Comparison of ENCODE assay signal across 2 cellular contexts in genomic region chr7:5754981-5755599, GRCh38.
TF ChIP-seq lines count a peak whose summit lies in the region.

No MANE protein-coding gene starts in this region.

TF ChIP-seq in IMR-90, 13 proteins besides CTCF, POLR2A, EP300 and RAD21:
- TF ChIP-seq MAZ (IDR thresholded peaks at IDR 0.05; ENCODE audit: borderline replicate concordance, low read depth, low read length) (no peak), USF2 (IDR thresholded peaks at IDR 0.05; ENCODE audit: low read depth, low read length) (no peak), CHD1 (IDR thresholded peaks at IDR 0.05; ENCODE audit: low read depth, low read length) (no peak), FOS (IDR thresholded peaks at IDR 0.05; ENCODE audit: low read depth, low read length) (no peak), RFX5 (IDR thresholded peaks at IDR 0.05; ENCODE audit: low read depth, low read length) (no peak), CEBPB (IDR thresholded peaks at IDR 0.05; ENCODE audit: low read depth, low read length) (no peak), RCOR1 (IDR thresholded peaks at IDR 0.05; ENCODE audit: insufficient replicate concordance, low read length) (no peak), NFE2L2 (IDR thresholded peaks at IDR 0.05; ENCODE audit: low read depth, low read length) (no peak), MXI1 (IDR thresholded peaks at IDR 0.05; ENCODE audit: borderline replicate concordance, low read depth, low read length) (no peak), MAFK (IDR thresholded peaks at IDR 0.05; ENCODE audit: low read depth, low read length) (no peak), BHLHE40 (IDR thresholded peaks at IDR 0.05; ENCODE audit: low read depth, low read length) (no peak), SMC3 (IDR thresholded peaks at IDR 0.05; ENCODE audit: low read depth, low read length) (no peak)
- TF ChIP-seq, protein P1, sequence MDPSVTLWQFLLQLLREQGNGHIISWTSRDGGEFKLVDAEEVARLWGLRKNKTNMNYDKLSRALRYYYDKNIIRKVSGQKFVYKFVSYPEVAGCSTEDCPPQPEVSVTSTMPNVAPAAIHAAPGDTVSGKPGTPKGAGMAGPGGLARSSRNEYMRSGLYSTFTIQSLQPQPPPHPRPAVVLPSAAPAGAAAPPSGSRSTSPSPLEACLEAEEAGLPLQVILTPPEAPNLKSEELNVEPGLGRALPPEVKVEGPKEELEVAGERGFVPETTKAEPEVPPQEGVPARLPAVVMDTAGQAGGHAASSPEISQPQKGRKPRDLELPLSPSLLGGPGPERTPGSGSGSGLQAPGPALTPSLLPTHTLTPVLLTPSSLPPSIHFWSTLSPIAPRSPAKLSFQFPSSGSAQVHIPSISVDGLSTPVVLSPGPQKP (IDR thresholded peaks at IDR 0.05; ENCODE audit: borderline replicate concordance, low read depth, low read length) = no peak

TF ChIP-seq in SK-N-SH treated with all-trans-retinoic acid at 6 μM for 48 hours, 23 proteins besides CTCF, POLR2A, EP300 and RAD21:
- peak; percentile 65 for TF ChIP-seq TCF4 (CRISPR knock-in tag; IDR thresholded peaks at IDR 0.05; ENCODE audit: borderline replicate concordance)
- TF ChIP-seq ZC3H10 (CRISPR knock-in tag; IDR thresholded peaks at IDR 0.05) = no peak
